In genomic region chr5:122967625-122968024, GRCh38 we compare ENCODE assay signal across 12 cellular contexts.
DNase-seq lines count a peak whose midpoint lies in the region; ATAC-seq and TF ChIP-seq lines count a peak whose summit lies in the region.
"Had no signal": no experiment of that assay in that cellular context is flagged by ENCODE, and none has a peak within 500 bp of the region (broad histone marks: within the 10 kb centered on the region; RNA-seq: fewer than 3 reads in every experiment).

No MANE protein-coding gene starts in this region.

- 78 to 91% methylated on average over 8 of the region's 8 CpGs for WGBS in esophagus squamous epithelium, 2 donors

- H3K4me3 ChIP-seq in esophagus squamous epithelium, result no peak overlapping the region
- H3K4me3 ChIP-seq: psoas muscle, tibial nerve had no signal

- DNase-seq in glomerular visceral epithelial cell (ENCODE audit: extremely low spot score) (peak; percentile 62), NCI-H82 (lab: John Stamatoyannopoulos, UW) (no peak), nucleus accumbens (lab: John Stamatoyannopoulos, UW) (no peak), esophagus squamous epithelium (lab: John Stamatoyannopoulos, UW) (no peak)
- no peak for DNase-seq in activated CD4-positive, alpha-beta T cell treated with anti-CD3 and anti-CD28 coated beads for 1 hour
- DNase-seq: CD4-positive, CD25-positive, alpha-beta regulatory T cell; psoas muscle had no signal

- intact Hi-C loops in esophagus squamous epithelium (cut with DNase I), result no loop called here

- no peaks in the 10 kb centered on the region for H3K27me3 ChIP-seq in esophagus squamous epithelium
- H3K27me3 ChIP-seq: tibial nerve had no signal

- H3K36me3 ChIP-seq in esophagus squamous epithelium, result peaks cover 0 to 15% (median 0%) of the 10 kb centered on the region in 3 donors
- H3K36me3 ChIP-seq: tibial nerve had no signal

- TF ChIP-seq CTCF in esophagus squamous epithelium (IDR thresholded peaks at IDR 0.05), result no peak

- no peaks in the 10 kb centered on the region for H3K4me1 ChIP-seq in esophagus squamous epithelium
- H3K4me1 ChIP-seq: psoas muscle, tibial nerve had no signal

- no peak for TF ChIP-seq POLR2A in esophagus squamous epithelium (IDR thresholded peaks at IDR 0.05)

- no peaks in the 10 kb centered on the region for H3K9me3 ChIP-seq in esophagus squamous epithelium
- H3K9me3 ChIP-seq: psoas muscle, tibial nerve had no signal

- ATAC-seq in GM18867 (IDR thresholded peaks at IDR 0.05; ENCODE audit: unreplicated experiment) (peak; percentile 74), GM21526 (IDR thresholded peaks at IDR 0.05; ENCODE audit: low FRiP score, unreplicated experiment) (peak; percentile 90), HG03108 (IDR thresholded peaks at IDR 0.05; ENCODE audit: unreplicated experiment) (peak; percentile 94)
- ATAC-seq: psoas muscle, WTC11 had no signal

- no peak overlapping the region for H3K27ac ChIP-seq in esophagus squamous epithelium
- H3K27ac ChIP-seq: psoas muscle, tibial nerve had no signal
